Comparison of ENCODE assay signal across 9 cellular contexts in the genomic region with DNA sequence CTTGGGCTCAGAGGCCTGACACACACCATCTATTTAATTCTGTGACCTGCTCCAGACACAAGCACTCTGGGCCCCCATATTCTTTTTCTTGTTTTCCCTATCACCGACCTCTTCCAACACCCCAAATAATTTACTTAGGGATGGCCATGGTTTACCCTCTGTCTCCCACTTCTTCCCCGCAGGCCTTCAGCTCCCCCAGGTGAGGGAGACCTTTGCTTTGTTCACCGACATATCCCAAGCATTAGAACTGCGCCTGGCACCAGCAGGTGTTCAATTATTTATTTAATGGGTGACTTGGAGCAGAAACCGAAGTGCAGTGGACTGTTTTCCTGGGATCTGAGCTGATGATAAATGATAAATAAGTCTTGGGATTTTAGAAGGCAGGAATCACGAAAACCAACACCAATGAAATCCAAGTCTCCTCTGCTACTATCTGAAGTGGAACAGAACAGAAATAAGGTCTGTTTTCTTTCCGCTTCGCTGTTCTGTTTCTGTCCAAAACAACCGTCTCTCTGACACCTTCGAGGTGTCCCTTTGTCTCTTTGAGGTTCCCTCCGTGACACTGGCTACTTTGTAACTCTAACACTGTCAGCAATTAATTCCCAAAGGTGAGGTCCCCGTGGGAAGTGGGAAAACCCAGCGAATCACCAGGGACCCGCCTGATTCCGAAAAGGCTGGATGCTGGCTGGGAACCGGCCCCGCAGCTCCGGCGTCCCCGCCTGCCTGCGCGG. TPM values are rescaled to one million over a fixed set of nuclear protein-coding genes. Genes with fewer than 3 reads are reported as not detected.
DNase-seq lines count a peak whose midpoint lies in the region; ATAC-seq and TF ChIP-seq lines count a peak whose summit lies in the region.
"Had no signal": no experiment of that assay in that cellular context is flagged by ENCODE, and none has a peak within 500 bp of the region (broad histone marks: within the 10 kb centered on the region; RNA-seq: fewer than 3 reads in every experiment).

No MANE protein-coding gene starts in this region.

- no peak for TF ChIP-seq CTCF in IMR-90 (conservative IDR thresholded peaks at IDR 0.05; ENCODE audit: low read depth, low read length)

- H3K23ac ChIP-seq in IMR-90 (ENCODE audit: low read depth, low read length): peak overlapping the region; percentile 90

- WGBS in IMR-90 (ENCODE audit: extremely low coverage in 2 of 2, insufficient read length in 1 of 2), 2 experiments: 0% methylated on average over 6 of the region's 22 CpGs; no CpG with 5 or more reads in 1 of the 2 experiments

- intact Hi-C loops in IMR-90 (cut with micrococcal nuclease): loop anchor here (1.0 to 5.0 kb wide), 2 partner anchors 58 to 65 kb away; no protein-coding TSS in a partner anchor

- peaks cover 7 to 48% of the 10 kb centered on the region in 2 experiments; a peak in 3 of 4 replicates for H3K79me1 ChIP-seq in IMR-90 (ENCODE audit: low read depth in 1 of 2, low read length in 2 of 2)

- BruUV-seq in IMR-90 (replicated peaks; lab: Mats Ljungman, UMichigan): no TSS peak

- POLR2A ChIA-PET in IMR-90 (lab: Charles Lee; ENCODE audit: unreplicated experiment): interaction anchor here (0.7 to 1.0 kb wide), 2 partner anchors 19 to 58 kb away, joined by 3 to 7 read pairs; no protein-coding TSS in a partner anchor

- H3K18ac ChIP-seq in IMR-90 (ENCODE audit: low read depth, low read length): peak overlapping the region; percentile 84

- H2BK15ac ChIP-seq in IMR-90 (ENCODE audit: low read depth, low read length): peak overlapping the region; percentile 58; the same call in 2 of the 3 replicates

- DNase-seq in IMR-90: no peak
- peak; percentile 55 for DNase-seq in left kidney (ENCODE audit: low read depth, low spot score)
- no peak for DNase-seq in germinal center (ENCODE audit: low spot score)
- no peak for DNase-seq in NK-92 treated with Interleukin-12 subunit alpha and Interleukin-12 subunit beta, amount 100 ng/mL, for 24 hours (lab: John Stamatoyannopoulos, UW)
- DNase-seq: T-helper 2 cell had no signal

- peak overlapping the region; percentile 88; the same call in 1 of the 2 replicates for H3K56ac ChIP-seq in IMR-90 (ENCODE audit: extremely low read depth, insufficient read depth, low read length)

- H4K5ac ChIP-seq in IMR-90 (ENCODE audit: low read depth, low read length): peak overlapping the region; percentile 77

- peak overlapping the region; percentile 89 for H3K4me2 ChIP-seq in IMR-90 (ENCODE audit: low read depth, low read length)

- TF ChIP-seq RAD21 in IMR-90 (IDR thresholded peaks at IDR 0.05; ENCODE audit: low read length): no peak

- CTCF ChIA-PET in IMR-90 (lab: Yijun Ruan, JAX): no interaction called here

- dilution Hi-C loops in IMR-90 (cut with HindIII; ENCODE audit: low sequenced_read_pairs, unreplicated experiment): no loop called here

- H3K14ac ChIP-seq in IMR-90 (replicated peaks; ENCODE audit: low read depth, low read length): peak overlapping the region; percentile 91

- 0 out of 2 replicates have a peak overlapping the region, but pooled peaks have one; percentile 15 for H2BK20ac ChIP-seq in IMR-90 (ENCODE audit: low read depth, low read length)

- no peaks in the 10 kb centered on the region for H3K27me3 ChIP-seq in IMR-90 (ENCODE audit: control insufficient read depth, insufficient read depth, low read length)

- peaks cover 2% of the 10 kb centered on the region; the same call in 1 of the 2 replicates for H3K36me3 ChIP-seq in IMR-90 (ENCODE audit: control insufficient read depth, insufficient read depth, low read length)

- H2AK9ac ChIP-seq in IMR-90 (replicated peaks; ENCODE audit: low read depth, low read length, poor library complexity): peak overlapping the region; percentile 38

- peak overlapping the region; percentile 89 for H3K9ac ChIP-seq in IMR-90 (ENCODE audit: low read depth, low read length)

- in situ Hi-C loops in IMR-90 (cut with MboI; ENCODE audit: low sequenced_read_pairs): no loop called here

- H4K91ac ChIP-seq in IMR-90 (ENCODE audit: insufficient read depth, low read depth, low read length): peak overlapping the region; percentile 87

- 0 out of 2 replicates have a peak overlapping the region, but pooled peaks have one; percentile 16 for H2AK5ac ChIP-seq in IMR-90 (ENCODE audit: low read depth, low read length)

- H2BK5ac ChIP-seq in IMR-90 (ENCODE audit: low read depth, low read length, poor library complexity, severe bottlenecking): peak overlapping the region; percentile 41

- peaks cover 8% of the 10 kb centered on the region for H3K4me1 ChIP-seq in IMR-90 (ENCODE audit: control insufficient read depth, insufficient read depth, low read length)

- no peak for TF ChIP-seq POLR2A in IMR-90 (IDR thresholded peaks at IDR 0.05; ENCODE audit: low read depth, low read length)

- peak overlapping the region; percentile 88 for H2BK120ac ChIP-seq in IMR-90 (ENCODE audit: low read depth, low read length)

- peak overlapping the region; percentile 85 for H3K4ac ChIP-seq in IMR-90 (ENCODE audit: low read depth, low read length)

- H3K9me3 ChIP-seq in IMR-90 (ENCODE audit: control insufficient read depth, insufficient read depth, low read length): no peaks in the 10 kb centered on the region

- H3K27ac ChIP-seq in IMR-90 (ENCODE audit: insufficient read depth, low read length) (peak overlapping the region; percentile 78), angular gyrus (ENCODE audit: low read depth, low read length) (peak overlapping the region; percentile 57), temporal lobe (ENCODE audit: low read depth, low read length) (peak overlapping the region; percentile 79)

- peak overlapping the region; percentile 72 for H3K4me3 ChIP-seq in IMR-90 (ENCODE audit: insufficient read depth, low read depth, low read length)

- peak overlapping the region; percentile 65 to 85 for H4K8ac ChIP-seq in IMR-90 (ENCODE audit: low read depth in 2 of 2, low read length in 2 of 2)

- no peaks in the 10 kb centered on the region; the same call in 1 of the 2 replicates for H4K20me1 ChIP-seq in IMR-90 (ENCODE audit: insufficient read depth, low read length)

- peak overlapping the region; percentile 92 for H2AFZ ChIP-seq in IMR-90 (replicated peaks; ENCODE audit: low read length, poor library complexity)

- no peak for ATAC-seq in IMR-90 (ENCODE audit: low read depth)
- ATAC-seq in HG03442 (IDR thresholded peaks at IDR 0.05; ENCODE audit: unreplicated experiment): no peak
- ATAC-seq in GM21360 (IDR thresholded peaks at IDR 0.05; ENCODE audit: unreplicated experiment): no peak

- peaks cover 10% of the 10 kb centered on the region for H3K9me1 ChIP-seq in IMR-90 (ENCODE audit: insufficient read depth, low read length)

TF ChIP-seq in IMR-90, 13 proteins besides CTCF, POLR2A, EP300 and RAD21:
- TF ChIP-seq RFX5 (IDR thresholded peaks at IDR 0.05; ENCODE audit: low read depth, low read length): no peak
TF ChIP-seq in IMR-90: peak in this region for 0.

RNA-seq across cellular contexts. Expression of a gene that starts 1.1 kb away (rescaled TPM):
- total RNA-seq in IMR-90 (2012; rRNA removed) (61.4 and 72.2 TPM in 2 replicates), temporal lobe (9.3 TPM)
- 16.1 and 16.8 TPM in 2 replicates for polyA plus RNA-seq in IMR-90 (2012; rRNA removed)
- polyA plus RNA-seq in IMR-90 (2012; cell fraction: cytosol; rRNA removed): 7.9 and 9.9 TPM in 2 replicates
- polyA plus RNA-seq in IMR-90 (2012; cell fraction: nucleus; rRNA removed; ENCODE audit: low replicate concordance): 14.3 and 33.4 TPM in 2 replicates
